ENCODE assay signal across 28 cellular contexts in the genomic region with DNA sequence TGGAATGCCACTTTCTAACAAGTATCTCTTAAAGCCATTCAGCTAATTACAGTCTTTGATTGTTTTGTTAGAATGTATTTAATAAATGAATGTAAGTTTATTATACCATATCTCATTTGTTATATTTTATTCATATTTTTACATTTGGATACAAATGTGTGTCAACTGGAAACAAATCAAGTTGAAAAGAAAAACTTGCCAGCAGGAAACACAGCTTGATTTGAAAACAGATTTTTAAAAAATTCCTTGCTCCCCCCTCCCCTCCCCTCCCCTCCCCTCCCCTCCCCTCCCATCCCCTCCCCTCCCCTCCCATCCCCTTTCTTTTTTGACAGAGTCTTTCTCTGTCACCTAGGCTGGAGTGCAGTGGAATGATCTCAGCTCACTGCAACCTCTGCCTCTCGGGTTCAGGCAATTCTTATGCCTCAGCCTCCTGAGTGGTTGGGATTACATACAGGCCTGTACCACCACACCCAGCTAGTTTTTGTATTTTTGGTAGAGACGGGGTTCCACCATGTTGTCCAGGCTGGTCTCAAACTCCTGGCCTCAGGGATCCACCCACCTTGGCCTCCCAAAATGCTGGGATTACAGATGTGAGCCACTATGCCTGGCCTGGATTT.
"Had no signal": no experiment of that assay in that cellular context is flagged by ENCODE, and none has a peak within 500 bp of the region (broad histone marks: within the 10 kb centered on the region; RNA-seq: fewer than 3 reads in every experiment).

No MANE protein-coding gene starts in this region.

- DNase-seq: stimulated activated CD4-positive, alpha-beta T cell treated with anti-CD3 and anti-CD28 coated beads, Interleukin-2, amount 100 ng/mL, for 48 hours; stimulated activated CD4-positive, alpha-beta T cell treated with anti-CD3 and anti-CD28 coated beads, Interleukin-4, amount 100 ng/mL, for 1 hour; stimulated activated CD4-positive, alpha-beta T cell treated with anti-CD3 and anti-CD28 coated beads, Interleukin-4, amount 100 ng/mL, for 24 hours; stimulated activated CD4-positive, alpha-beta T cell treated with anti-CD3 and anti-CD28 coated beads, Interleukin-4, amount 100 ng/mL, for 4 hours; stimulated activated CD8-positive, alpha-beta memory T cell treated with anti-CD3 and anti-CD28 coated beads, Interleukin-4, amount 100 ng/mL, for 48 hours; stimulated activated naive B cell treated with anti-CD40 and anti-IgM and Interleukin-4, amounts not matched to agents 10 μg/mL and 1 μg/mL and 100 μg/mL, for 72 hours; stimulated activated naive CD4-positive, alpha-beta T cell; stimulated activated naive CD4-positive, alpha-beta T cell treated with Interleukin-2 at 50 U/mL for 16 hours; stimulated activated naive CD8-positive, alpha-beta T cell treated with anti-CD3 and anti-CD28 coated beads, Interleukin-15, amount 100 ng/mL, for 72 hours; stimulated activated naive CD8-positive, alpha-beta T cell treated with anti-CD3 and anti-CD28 coated beads, Interleukin-15, Interleukin-2, amounts not matched to agents 100 U/mL and 50 U/mL, for 24 hours; stomach; substantia nigra; testis; thyroid gland; tibial artery; transverse colon; upper lobe of left lung; upper lobe of right lung; uterus had no signal

- H3K4me1 Mint-ChIP-seq: stimulated activated effector memory CD8-positive, alpha-beta T cell treated with anti-CD3 and anti-CD28 coated beads, Interleukin-12 subunit alpha, Interleukin-12 subunit beta, amount 100 ng/mL, for 72 hours; stimulated activated memory B cell treated with anti-CD40 and anti-IgM and Interleukin-4, amounts not matched to agents 10 μg/mL and 1 μg/mL and 100 μg/mL, for 72 hours; stimulated activated naive B cell treated with anti-CD40 and anti-IgM and Interleukin-4, amounts not matched to agents 10 μg/mL and 1 μg/mL and 100 μg/mL, for 72 hours; stimulated activated naive CD8-positive, alpha-beta T cell treated with anti-CD3 and anti-CD28 coated beads, Interleukin-15, amount 100 ng/mL, for 72 hours had no signal

- H3K4me3 ChIP-seq: stomach, suprapubic skin, testis, thoracic aorta, thyroid gland, tibial artery, tibial nerve, transverse colon, upper lobe of left lung, upper lobe of right lung, uterus, vagina had no signal

- H3K27ac Mint-ChIP-seq: stimulated activated effector memory CD8-positive, alpha-beta T cell treated with anti-CD3 and anti-CD28 coated beads, Interleukin-12 subunit alpha, Interleukin-12 subunit beta, amount 100 ng/mL, for 72 hours; stimulated activated memory B cell treated with anti-CD40 and anti-IgM and Interleukin-4, amounts not matched to agents 10 μg/mL and 1 μg/mL and 100 μg/mL, for 72 hours; stimulated activated naive B cell treated with anti-CD40 and anti-IgM and Interleukin-4, amounts not matched to agents 10 μg/mL and 1 μg/mL and 100 μg/mL, for 72 hours; stimulated activated naive CD8-positive, alpha-beta T cell treated with anti-CD3 and anti-CD28 coated beads, Interleukin-15, amount 100 ng/mL, for 72 hours; stimulated activated naive CD8-positive, alpha-beta T cell treated with anti-CD3 and anti-CD28 coated beads, Interleukin-15, Interleukin-2, amounts not matched to agents 100 ng/mL and 50 ng/mL, for 24 hours; type B pancreatic cell had no signal

- H3K9me3 Mint-ChIP-seq: stimulated activated effector memory CD8-positive, alpha-beta T cell treated with anti-CD3 and anti-CD28 coated beads, Interleukin-12 subunit alpha, Interleukin-12 subunit beta, amount 100 ng/mL, for 72 hours; type B pancreatic cell had no signal

- H3K4me1 ChIP-seq: stomach, suprapubic skin, testis, thyroid gland, tibial artery, tibial nerve, upper lobe of left lung, upper lobe of right lung, uterus, vagina had no signal

- FAIRE-seq: urothelium cell line had no signal

- H3K27me3 ChIP-seq: stomach, suprapubic skin, testis, thyroid gland, tibial artery, tibial nerve, transverse colon, upper lobe of left lung, upper lobe of right lung, uterus, vagina had no signal

- H3K27ac ChIP-seq: stomach, suprapubic skin, testis, thoracic aorta, thyroid gland, tibial artery, tibial nerve, upper lobe of left lung, upper lobe of right lung, uterus, vagina had no signal

- H3K36me3 ChIP-seq: thoracic aorta, thyroid gland, transverse colon, upper lobe of right lung, uterus, vagina had no signal

- H3K4me3 Mint-ChIP-seq: stimulated activated effector memory CD8-positive, alpha-beta T cell treated with anti-CD3 and anti-CD28 coated beads, Interleukin-12 subunit alpha, Interleukin-12 subunit beta, amount 100 ng/mL, for 72 hours; stimulated activated memory B cell treated with anti-CD40 and anti-IgM and Interleukin-4, amounts not matched to agents 10 μg/mL and 1 μg/mL and 100 μg/mL, for 72 hours; stimulated activated naive B cell treated with anti-CD40 and anti-IgM and Interleukin-4, amounts not matched to agents 10 μg/mL and 1 μg/mL and 100 μg/mL, for 72 hours; stimulated activated naive CD8-positive, alpha-beta T cell treated with anti-CD3 and anti-CD28 coated beads, Interleukin-15, amount 100 ng/mL, for 72 hours; stimulated activated naive CD8-positive, alpha-beta T cell treated with anti-CD3 and anti-CD28 coated beads, Interleukin-15, Interleukin-2, amounts not matched to agents 100 ng/mL and 50 ng/mL, for 24 hours; type B pancreatic cell had no signal

- H3K9me3 ChIP-seq: stomach, suprapubic skin, testis, thoracic aorta, thyroid gland, tibial artery, tibial nerve, transverse colon, upper lobe of left lung, upper lobe of right lung, uterus, vagina had no signal

- ATAC-seq: stimulated activated effector memory CD8-positive, alpha-beta T cell treated with anti-CD3 and anti-CD28 coated beads, Interleukin-12 subunit alpha, Interleukin-12 subunit beta, amount 100 ng/mL, for 72 hours; stimulated activated memory B cell treated with anti-CD40 and anti-IgM and Interleukin-4, amounts not matched to agents 10 μg/mL and 1 μg/mL and 100 μg/mL, for 72 hours; stimulated activated naive B cell treated with anti-CD40 and anti-IgM and Interleukin-4, amounts not matched to agents 10 μg/mL and 1 μg/mL and 100 μg/mL, for 72 hours; stimulated activated naive CD8-positive, alpha-beta T cell treated with anti-CD3 and anti-CD28 coated beads, Interleukin-15, amount 100 ng/mL, for 72 hours; stimulated activated naive CD8-positive, alpha-beta T cell treated with anti-CD3 and anti-CD28 coated beads, Interleukin-15, Interleukin-2, amounts not matched to agents 100 U/mL and 50 U/mL, for 24 hours; upper lobe of right lung had no signal

- H3K27me3 Mint-ChIP-seq: stimulated activated memory B cell treated with anti-CD40 and anti-IgM and Interleukin-4, amounts not matched to agents 10 μg/mL and 1 μg/mL and 100 μg/mL, for 72 hours; stimulated activated naive B cell treated with anti-CD40 and anti-IgM and Interleukin-4, amounts not matched to agents 10 μg/mL and 1 μg/mL and 100 μg/mL, for 72 hours; stimulated activated naive CD8-positive, alpha-beta T cell treated with anti-CD3 and anti-CD28 coated beads, Interleukin-15, amount 100 ng/mL, for 72 hours; stimulated activated naive CD8-positive, alpha-beta T cell treated with anti-CD3 and anti-CD28 coated beads, Interleukin-15, Interleukin-2, amounts not matched to agents 100 ng/mL and 50 ng/mL, for 24 hours; type B pancreatic cell had no signal
